In the genomic region with DNA sequence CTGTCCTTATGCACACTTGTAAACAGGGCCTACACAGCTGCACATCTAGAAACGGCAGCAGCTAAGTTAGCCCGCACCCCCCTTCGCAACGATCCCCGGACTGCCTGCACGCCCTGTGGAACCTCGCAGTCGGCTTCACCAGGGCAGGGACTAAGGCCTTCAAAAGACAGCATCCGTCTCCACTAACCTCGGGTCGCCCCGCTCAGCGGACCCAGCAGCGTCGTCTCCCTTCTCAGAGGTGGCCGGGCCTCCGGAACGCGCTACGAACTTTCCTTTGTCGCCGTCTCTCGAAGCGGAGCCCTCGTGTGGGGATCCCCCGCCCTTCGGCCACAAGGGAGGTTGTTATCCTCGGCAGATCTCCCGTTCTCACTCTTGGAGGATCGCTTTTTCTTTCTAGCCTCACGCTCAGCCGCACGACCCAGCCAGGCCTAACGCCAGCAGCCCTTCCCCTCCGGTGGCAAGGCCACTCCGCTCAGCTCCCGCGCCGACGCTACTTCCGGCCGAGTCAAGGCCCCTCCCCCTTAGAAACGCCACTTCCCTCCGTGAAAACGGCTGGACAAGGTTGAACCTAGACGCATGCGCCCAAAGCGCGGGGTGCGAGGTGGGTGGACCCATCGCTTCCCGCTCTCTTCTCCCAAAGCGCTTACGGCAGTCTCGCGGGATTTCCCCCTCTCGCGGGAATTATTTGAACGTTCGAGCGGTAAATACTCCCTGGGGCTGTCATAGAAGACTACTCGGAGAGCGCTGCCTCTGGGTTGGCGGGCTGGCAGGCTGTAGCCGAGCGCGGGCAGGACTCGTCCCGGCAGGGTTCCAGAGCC, we compare ENCODE assay signal across 1 cellular context.
TF ChIP-seq lines count a peak whose summit lies in the region.

A gene (minus strand): TSS at position 498 of the 818 bp plus-strand sequence. CDS start 6,616 bp downstream, outside the sequence.
A gene with protein sequence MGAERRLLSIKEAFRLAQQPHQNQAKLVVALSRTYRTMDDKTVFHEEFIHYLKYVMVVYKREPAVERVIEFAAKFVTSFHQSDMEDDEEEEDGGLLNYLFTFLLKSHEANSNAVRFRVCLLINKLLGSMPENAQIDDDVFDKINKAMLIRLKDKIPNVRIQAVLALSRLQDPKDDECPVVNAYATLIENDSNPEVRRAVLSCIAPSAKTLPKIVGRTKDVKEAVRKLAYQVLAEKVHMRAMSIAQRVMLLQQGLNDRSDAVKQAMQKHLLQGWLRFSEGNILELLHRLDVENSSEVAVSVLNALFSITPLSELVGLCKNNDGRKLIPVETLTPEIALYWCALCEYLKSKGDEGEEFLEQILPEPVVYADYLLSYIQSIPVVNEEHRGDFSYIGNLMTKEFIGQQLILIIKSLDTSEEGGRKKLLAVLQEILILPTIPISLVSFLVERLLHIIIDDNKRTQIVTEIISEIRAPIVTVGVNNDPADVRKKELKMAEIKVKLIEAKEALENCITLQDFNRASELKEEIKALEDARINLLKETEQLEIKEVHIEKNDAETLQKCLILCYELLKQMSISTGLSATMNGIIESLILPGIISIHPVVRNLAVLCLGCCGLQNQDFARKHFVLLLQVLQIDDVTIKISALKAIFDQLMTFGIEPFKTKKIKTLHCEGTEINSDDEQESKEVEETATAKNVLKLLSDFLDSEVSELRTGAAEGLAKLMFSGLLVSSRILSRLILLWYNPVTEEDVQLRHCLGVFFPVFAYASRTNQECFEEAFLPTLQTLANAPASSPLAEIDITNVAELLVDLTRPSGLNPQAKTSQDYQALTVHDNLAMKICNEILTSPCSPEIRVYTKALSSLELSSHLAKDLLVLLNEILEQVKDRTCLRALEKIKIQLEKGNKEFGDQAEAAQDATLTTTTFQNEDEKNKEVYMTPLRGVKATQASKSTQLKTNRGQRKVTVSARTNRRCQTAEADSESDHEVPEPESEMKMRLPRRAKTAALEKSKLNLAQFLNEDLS (plus strand): TSS at position 720 of the 818 bp plus-strand sequence. CDS start 99 bp downstream, outside the sequence.

TF ChIP-seq in K562, 482 proteins besides CTCF, POLR2A, EP300 and RAD21 (continued from another document and continues in another):
- TF ChIP-seq, protein P1, sequence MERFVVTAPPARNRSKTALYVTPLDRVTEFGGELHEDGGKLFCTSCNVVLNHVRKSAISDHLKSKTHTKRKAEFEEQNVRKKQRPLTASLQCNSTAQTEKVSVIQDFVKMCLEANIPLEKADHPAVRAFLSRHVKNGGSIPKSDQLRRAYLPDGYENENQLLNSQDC (CRISPR knock-in tag; IDR thresholded peaks at IDR 0.05), result peak; percentile 14; the same call in 1 of the 2 replicates
- TF ChIP-seq, protein P2, sequence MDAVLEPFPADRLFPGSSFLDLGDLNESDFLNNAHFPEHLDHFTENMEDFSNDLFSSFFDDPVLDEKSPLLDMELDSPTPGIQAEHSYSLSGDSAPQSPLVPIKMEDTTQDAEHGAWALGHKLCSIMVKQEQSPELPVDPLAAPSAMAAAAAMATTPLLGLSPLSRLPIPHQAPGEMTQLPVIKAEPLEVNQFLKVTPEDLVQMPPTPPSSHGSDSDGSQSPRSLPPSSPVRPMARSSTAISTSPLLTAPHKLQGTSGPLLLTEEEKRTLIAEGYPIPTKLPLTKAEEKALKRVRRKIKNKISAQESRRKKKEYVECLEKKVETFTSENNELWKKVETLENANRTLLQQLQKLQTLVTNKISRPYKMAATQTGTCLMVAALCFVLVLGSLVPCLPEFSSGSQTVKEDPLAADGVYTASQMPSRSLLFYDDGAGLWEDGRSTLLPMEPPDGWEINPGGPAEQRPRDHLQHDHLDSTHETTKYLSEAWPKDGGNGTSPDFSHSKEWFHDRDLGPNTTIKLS (IDR thresholded peaks at IDR 0.05; ENCODE audit: borderline replicate concordance, low read depth), result peak; percentile 98
- TF ChIP-seq FOXJ2 (tag; IDR thresholded peaks at IDR 0.05) (no peak), POLR2H (tag; IDR thresholded peaks at IDR 0.05; ENCODE audit: low read depth) (peak; percentile 88), KHSRP (IDR thresholded peaks at IDR 0.05) (no peak), SP1 (CRISPR knock-in tag; IDR thresholded peaks at IDR 0.05) (peak; percentile 87), SPI1 (IDR thresholded peaks at IDR 0.05; ENCODE audit: borderline replicate concordance, low read depth, low read length) (peak; percentile 90), STAG1 (CRISPR knock-in tag; IDR thresholded peaks at IDR 0.05; ENCODE audit: borderline replicate concordance) (no peak), MXI1 (IDR thresholded peaks at IDR 0.05; ENCODE audit: low read depth, low read length) (peak; percentile 61; the same call in 1 of the 2 replicates), NFE2L1 (tag; IDR thresholded peaks at IDR 0.05; ENCODE audit: borderline replicate concordance, low read depth) (no peak), MBD2 (IDR thresholded peaks at IDR 0.05; ENCODE audit: borderline replicate concordance, low read depth) (peak; percentile 71; the same call in 1 of the 2 replicates), MEIS2 (IDR thresholded peaks at IDR 0.05; ENCODE audit: partially characterized antibody) (peak; percentile 45), GABPA (tag; conservative IDR thresholded peaks at IDR 0.05; ENCODE audit: low read depth) (peak; percentile 95), BCL6 (CRISPR knock-in tag; IDR thresholded peaks at IDR 0.05) (no peak), NFRKB (IDR thresholded peaks at IDR 0.05; ENCODE audit: low read depth) (peak; percentile 50), CHD1 (IDR thresholded peaks at IDR 0.05; ENCODE audit: low read length) (peak; percentile 15), ERF (CRISPR knock-in tag; IDR thresholded peaks at IDR 0.05) (0 out of 2 replicates have a peak, but pooled peaks have one; percentile 28), SRSF7 (optimal IDR thresholded peaks at IDR 0.05; ENCODE audit: low read depth, low read length) (no peak), LEF1 (IDR thresholded peaks at IDR 0.05) (no peak), SMC3 (conservative IDR thresholded peaks at IDR 0.05; ENCODE audit: insufficient read depth, low read depth, low read length) (no peak), ZKSCAN1 (IDR thresholded peaks at IDR 0.05; ENCODE audit: low read depth, low read length) (no peak; the same call in 1 of the 2 replicates), ZEB2 (IDR thresholded peaks at IDR 0.05) (no peak), MTA3 (IDR thresholded peaks at IDR 0.05; ENCODE audit: borderline replicate concordance) (peak; percentile 53; the same call in 1 of the 2 replicates), E2F3 (CRISPR knock-in tag; IDR thresholded peaks at IDR 0.05) (peak; percentile 97), SMARCC2 (IDR thresholded peaks at IDR 0.05; ENCODE audit: low read depth) (no peak), TCF7 (IDR thresholded peaks at IDR 0.05; ENCODE audit: borderline replicate concordance) (no peak), NFXL1 (CRISPR knock-in tag; IDR thresholded peaks at IDR 0.05) (no peak), ZNF589 (CRISPR knock-in tag; IDR thresholded peaks at IDR 0.05; ENCODE audit: low read depth) (no peak), SAFB (IDR thresholded peaks at IDR 0.05; ENCODE audit: borderline replicate concordance, low read depth, low read length) (no peak), XRCC5 (IDR thresholded peaks at IDR 0.05; ENCODE audit: low read depth, low read length) (0 out of 2 replicates have a peak, but pooled peaks have one; percentile 11), KLF13 (tag; IDR thresholded peaks at IDR 0.05; ENCODE audit: borderline replicate concordance, low read depth) (no peak)
- TF ChIP-seq, protein P3, sequence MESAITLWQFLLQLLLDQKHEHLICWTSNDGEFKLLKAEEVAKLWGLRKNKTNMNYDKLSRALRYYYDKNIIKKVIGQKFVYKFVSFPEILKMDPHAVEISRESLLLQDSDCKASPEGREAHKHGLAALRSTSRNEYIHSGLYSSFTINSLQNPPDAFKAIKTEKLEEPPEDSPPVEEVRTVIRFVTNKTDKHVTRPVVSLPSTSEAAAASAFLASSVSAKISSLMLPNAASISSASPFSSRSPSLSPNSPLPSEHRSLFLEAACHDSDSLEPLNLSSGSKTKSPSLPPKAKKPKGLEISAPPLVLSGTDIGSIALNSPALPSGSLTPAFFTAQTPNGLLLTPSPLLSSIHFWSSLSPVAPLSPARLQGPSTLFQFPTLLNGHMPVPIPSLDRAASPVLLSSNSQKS (CRISPR knock-in tag; IDR thresholded peaks at IDR 0.05), result no peak
- TF ChIP-seq, protein P4, sequence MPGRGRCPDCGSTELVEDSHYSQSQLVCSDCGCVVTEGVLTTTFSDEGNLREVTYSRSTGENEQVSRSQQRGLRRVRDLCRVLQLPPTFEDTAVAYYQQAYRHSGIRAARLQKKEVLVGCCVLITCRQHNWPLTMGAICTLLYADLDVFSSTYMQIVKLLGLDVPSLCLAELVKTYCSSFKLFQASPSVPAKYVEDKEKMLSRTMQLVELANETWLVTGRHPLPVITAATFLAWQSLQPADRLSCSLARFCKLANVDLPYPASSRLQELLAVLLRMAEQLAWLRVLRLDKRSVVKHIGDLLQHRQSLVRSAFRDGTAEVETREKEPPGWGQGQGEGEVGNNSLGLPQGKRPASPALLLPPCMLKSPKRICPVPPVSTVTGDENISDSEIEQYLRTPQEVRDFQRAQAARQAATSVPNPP (IDR thresholded peaks at IDR 0.05; ENCODE audit: borderline replicate concordance, insufficient read depth, insufficient read length), result no peak
- TF ChIP-seq, protein P5, sequence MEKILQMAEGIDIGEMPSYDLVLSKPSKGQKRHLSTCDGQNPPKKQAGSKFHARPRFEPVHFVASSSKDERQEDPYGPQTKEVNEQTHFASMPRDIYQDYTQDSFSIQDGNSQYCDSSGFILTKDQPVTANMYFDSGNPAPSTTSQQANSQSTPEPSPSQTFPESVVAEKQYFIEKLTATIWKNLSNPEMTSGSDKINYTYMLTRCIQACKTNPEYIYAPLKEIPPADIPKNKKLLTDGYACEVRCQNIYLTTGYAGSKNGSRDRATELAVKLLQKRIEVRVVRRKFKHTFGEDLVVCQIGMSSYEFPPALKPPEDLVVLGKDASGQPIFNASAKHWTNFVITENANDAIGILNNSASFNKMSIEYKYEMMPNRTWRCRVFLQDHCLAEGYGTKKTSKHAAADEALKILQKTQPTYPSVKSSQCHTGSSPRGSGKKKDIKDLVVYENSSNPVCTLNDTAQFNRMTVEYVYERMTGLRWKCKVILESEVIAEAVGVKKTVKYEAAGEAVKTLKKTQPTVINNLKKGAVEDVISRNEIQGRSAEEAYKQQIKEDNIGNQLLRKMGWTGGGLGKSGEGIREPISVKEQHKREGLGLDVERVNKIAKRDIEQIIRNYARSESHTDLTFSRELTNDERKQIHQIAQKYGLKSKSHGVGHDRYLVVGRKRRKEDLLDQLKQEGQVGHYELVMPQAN (IDR thresholded peaks at IDR 0.05; ENCODE audit: borderline replicate concordance), result peak; percentile 69
- TF ChIP-seq, protein P6, sequence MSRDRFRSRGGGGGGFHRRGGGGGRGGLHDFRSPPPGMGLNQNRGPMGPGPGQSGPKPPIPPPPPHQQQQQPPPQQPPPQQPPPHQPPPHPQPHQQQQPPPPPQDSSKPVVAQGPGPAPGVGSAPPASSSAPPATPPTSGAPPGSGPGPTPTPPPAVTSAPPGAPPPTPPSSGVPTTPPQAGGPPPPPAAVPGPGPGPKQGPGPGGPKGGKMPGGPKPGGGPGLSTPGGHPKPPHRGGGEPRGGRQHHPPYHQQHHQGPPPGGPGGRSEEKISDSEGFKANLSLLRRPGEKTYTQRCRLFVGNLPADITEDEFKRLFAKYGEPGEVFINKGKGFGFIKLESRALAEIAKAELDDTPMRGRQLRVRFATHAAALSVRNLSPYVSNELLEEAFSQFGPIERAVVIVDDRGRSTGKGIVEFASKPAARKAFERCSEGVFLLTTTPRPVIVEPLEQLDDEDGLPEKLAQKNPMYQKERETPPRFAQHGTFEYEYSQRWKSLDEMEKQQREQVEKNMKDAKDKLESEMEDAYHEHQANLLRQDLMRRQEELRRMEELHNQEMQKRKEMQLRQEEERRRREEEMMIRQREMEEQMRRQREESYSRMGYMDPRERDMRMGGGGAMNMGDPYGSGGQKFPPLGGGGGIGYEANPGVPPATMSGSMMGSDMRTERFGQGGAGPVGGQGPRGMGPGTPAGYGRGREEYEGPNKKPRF (IDR thresholded peaks at IDR 0.05; ENCODE audit: low read depth, low read length), result no peak
- TF ChIP-seq, protein P7, sequence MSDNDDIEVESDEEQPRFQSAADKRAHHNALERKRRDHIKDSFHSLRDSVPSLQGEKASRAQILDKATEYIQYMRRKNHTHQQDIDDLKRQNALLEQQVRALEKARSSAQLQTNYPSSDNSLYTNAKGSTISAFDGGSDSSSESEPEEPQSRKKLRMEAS (CRISPR knock-in tag; IDR thresholded peaks at IDR 0.05), result peak; percentile 99
- TF ChIP-seq, protein P8, sequence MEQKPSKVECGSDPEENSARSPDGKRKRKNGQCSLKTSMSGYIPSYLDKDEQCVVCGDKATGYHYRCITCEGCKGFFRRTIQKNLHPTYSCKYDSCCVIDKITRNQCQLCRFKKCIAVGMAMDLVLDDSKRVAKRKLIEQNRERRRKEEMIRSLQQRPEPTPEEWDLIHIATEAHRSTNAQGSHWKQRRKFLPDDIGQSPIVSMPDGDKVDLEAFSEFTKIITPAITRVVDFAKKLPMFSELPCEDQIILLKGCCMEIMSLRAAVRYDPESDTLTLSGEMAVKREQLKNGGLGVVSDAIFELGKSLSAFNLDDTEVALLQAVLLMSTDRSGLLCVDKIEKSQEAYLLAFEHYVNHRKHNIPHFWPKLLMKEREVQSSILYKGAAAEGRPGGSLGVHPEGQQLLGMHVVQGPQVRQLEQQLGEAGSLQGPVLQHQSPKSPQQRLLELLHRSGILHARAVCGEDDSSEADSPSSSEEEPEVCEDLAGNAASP (IDR thresholded peaks at IDR 0.05), result no peak
- TF ChIP-seq, protein P9, sequence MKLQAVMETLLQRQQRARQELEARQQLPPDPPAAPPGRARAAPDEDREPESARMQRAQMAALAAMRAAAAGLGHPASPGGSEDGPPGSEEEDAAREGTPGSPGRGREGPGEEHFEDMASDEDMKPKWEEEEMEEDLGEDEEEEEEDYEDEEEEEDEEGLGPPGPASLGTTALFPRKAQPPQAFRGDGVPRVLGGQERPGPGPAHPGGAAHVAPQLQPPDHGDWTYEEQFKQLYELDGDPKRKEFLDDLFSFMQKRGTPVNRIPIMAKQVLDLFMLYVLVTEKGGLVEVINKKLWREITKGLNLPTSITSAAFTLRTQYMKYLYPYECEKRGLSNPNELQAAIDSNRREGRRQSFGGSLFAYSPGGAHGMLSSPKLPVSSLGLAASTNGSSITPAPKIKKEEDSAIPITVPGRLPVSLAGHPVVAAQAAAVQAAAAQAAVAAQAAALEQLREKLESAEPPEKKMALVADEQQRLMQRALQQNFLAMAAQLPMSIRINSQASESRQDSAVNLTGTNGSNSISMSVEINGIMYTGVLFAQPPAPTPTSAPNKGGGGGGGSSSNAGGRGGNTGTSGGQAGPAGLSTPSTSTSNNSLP (IDR thresholded peaks at IDR 0.05; ENCODE audit: borderline replicate concordance, low read depth, low read length), result no peak
- TF ChIP-seq, protein P10, sequence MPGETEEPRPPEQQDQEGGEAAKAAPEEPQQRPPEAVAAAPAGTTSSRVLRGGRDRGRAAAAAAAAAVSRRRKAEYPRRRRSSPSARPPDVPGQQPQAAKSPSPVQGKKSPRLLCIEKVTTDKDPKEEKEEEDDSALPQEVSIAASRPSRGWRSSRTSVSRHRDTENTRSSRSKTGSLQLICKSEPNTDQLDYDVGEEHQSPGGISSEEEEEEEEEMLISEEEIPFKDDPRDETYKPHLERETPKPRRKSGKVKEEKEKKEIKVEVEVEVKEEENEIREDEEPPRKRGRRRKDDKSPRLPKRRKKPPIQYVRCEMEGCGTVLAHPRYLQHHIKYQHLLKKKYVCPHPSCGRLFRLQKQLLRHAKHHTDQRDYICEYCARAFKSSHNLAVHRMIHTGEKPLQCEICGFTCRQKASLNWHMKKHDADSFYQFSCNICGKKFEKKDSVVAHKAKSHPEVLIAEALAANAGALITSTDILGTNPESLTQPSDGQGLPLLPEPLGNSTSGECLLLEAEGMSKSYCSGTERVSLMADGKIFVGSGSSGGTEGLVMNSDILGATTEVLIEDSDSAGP (CRISPR knock-in tag; IDR thresholded peaks at IDR 0.05), result no peak; the same call in 1 of the 2 replicates
